33 cellular contexts compared by ENCODE assay signal in genomic region chr18:9872823-9873222, GRCh38. TPM values are rescaled to one million over a fixed set of nuclear protein-coding genes. Genes with fewer than 3 reads are reported as not detected.
"Had no signal": no experiment of that assay in that cellular context is flagged by ENCODE, and none has a peak within 500 bp of the region (broad histone marks: within the 10 kb centered on the region; RNA-seq: fewer than 3 reads in every experiment).

No MANE protein-coding gene starts in this region.

- H3K4me3 ChIP-seq: esophagus muscularis mucosa, gastrocnemius medialis, heart left ventricle had no signal

- H3K27ac ChIP-seq: brain microvascular endothelial cell, esophagus muscularis mucosa, foreskin keratinocyte, gastrocnemius medialis, heart left ventricle, WERI-Rb-1 had no signal

- FAIRE-seq: astrocyte, bronchial epithelial cell, colon had no signal

- H3K27me3 ChIP-seq: brain microvascular endothelial cell, esophagus muscularis mucosa, foreskin keratinocyte, gastrocnemius medialis, heart left ventricle had no signal

- H3K9me3 ChIP-seq: esophagus muscularis mucosa, gastrocnemius medialis, heart left ventricle had no signal

- ATAC-seq: activated CD4-positive, CD25-positive, alpha-beta regulatory T cell treated with anti-CD3 and anti-CD28 coated beads, Interleukin-2, amount 50 U/mL, for 24 hours; activated CD8-positive, alpha-beta T cell treated with anti-CD3 and anti-CD28 coated beads for 36 hours; activated T-cell treated with anti-CD3 and anti-CD28 coated beads, Interleukin-2, amount 50 U/mL, for 4 hours; activated T-helper 17 cell treated with anti-CD3 and anti-CD28 coated beads, Interleukin-2, amount 50 U/mL, for 72 hours; effector memory CD8-positive, alpha-beta T cell; foreskin keratinocyte; gastrocnemius medialis; T-helper 17 cell had no signal

- DNase-seq: activated B cell treated with CpG ODN at 0.5 μM for 24 hours; activated CD4-positive, alpha-beta T cell treated with anti-CD3 and anti-CD28 coated beads for 48 hours; activated CD4-positive, alpha-beta T cell treated with anti-CD3 and anti-CD28 coated beads, Interleukin-2, amount 50 U/mL, for 1 hour; activated CD4-positive, alpha-beta T cell treated with anti-CD3 and anti-CD28 coated beads, Interleukin-2, amount 50 U/mL, for 48 hours; activated CD8-positive, alpha-beta memory T cell treated with anti-CD3 and anti-CD28 coated beads for 24 hours; activated CD8-positive, alpha-beta T cell treated with anti-CD3 and anti-CD28 coated beads for 36 hours; activated effector memory CD4-positive, alpha-beta T cell treated with Interleukin-2 at 50 U/mL for 16 hours; activated gamma-delta T cell treated with Interleukin-2 at 50 U/mL for 16 hours; activated naive CD4-positive, alpha-beta T cell treated with anti-CD3 and anti-CD28 coated beads, Interleukin-2, amount 50 U/mL, for 16 hours; activated naive CD4-positive, alpha-beta T cell treated with Interleukin-2 at 50 U/mL for 16 hours; activated T-cell treated with anti-CD3 and anti-CD28 coated beads, Interleukin-2, amount 50 U/mL, for 4 hours; amniotic stem cell; anterior cingulate cortex; brain microvascular endothelial cell; caudate nucleus; cortex of kidney; dermis blood vessel endothelial cell; effector CD4-positive, alpha-beta T cell; effector memory CD8-positive, alpha-beta T cell; erythroblast; foreskin keratinocyte; gastrocnemius medialis; glutamatergic neuron; heart left ventricle; T-helper 17 cell; T1000; WERI-Rb-1 had no signal

- H3K36me3 ChIP-seq: brain microvascular endothelial cell, esophagus muscularis mucosa, gastrocnemius medialis, heart left ventricle, WERI-Rb-1 had no signal

RNA-seq across cellular contexts. Expression of gene TXNDC2, which starts 12.9 kb away (rescaled TPM):
- total RNA-seq: activated CD8-positive, alpha-beta T cell treated with anti-CD3 and anti-CD28 coated beads for 36 hours; activated T-cell treated with anti-CD3 and anti-CD28 coated beads, Interleukin-2, amount 50 U/mL, for 4 hours; activated T-helper 17 cell treated with anti-CD3 and anti-CD28 coated beads, Interleukin-2, amount 50 U/mL, for 72 hours; dermis blood vessel endothelial cell; foreskin keratinocyte; gastrocnemius medialis; heart left ventricle; T-helper 17 cell had no signal
